Comparison of ENCODE assay signal across 1 cellular context in genomic region chr7:102467581-102468415, GRCh38.
TF ChIP-seq lines count a peak whose summit lies in the region.

No MANE protein-coding gene starts in this region.

TF ChIP-seq in IMR-90, 13 proteins besides CTCF, POLR2A, EP300 and RAD21:
- TF ChIP-seq MAFK (IDR thresholded peaks at IDR 0.05; ENCODE audit: low read depth, low read length) (no peak), RFX5 (IDR thresholded peaks at IDR 0.05; ENCODE audit: low read depth, low read length) (no peak), CHD1 (IDR thresholded peaks at IDR 0.05; ENCODE audit: low read depth, low read length) (no peak), NFE2L2 (IDR thresholded peaks at IDR 0.05; ENCODE audit: low read depth, low read length) (no peak), CEBPB (IDR thresholded peaks at IDR 0.05; ENCODE audit: low read depth, low read length) (no peak), RCOR1 (IDR thresholded peaks at IDR 0.05; ENCODE audit: insufficient replicate concordance, low read length) (no peak), MXI1 (IDR thresholded peaks at IDR 0.05; ENCODE audit: borderline replicate concordance, low read depth, low read length) (no peak), FOS (IDR thresholded peaks at IDR 0.05; ENCODE audit: low read depth, low read length) (no peak), BHLHE40 (IDR thresholded peaks at IDR 0.05; ENCODE audit: low read depth, low read length) (no peak), SMC3 (IDR thresholded peaks at IDR 0.05; ENCODE audit: low read depth, low read length) (no peak), USF2 (IDR thresholded peaks at IDR 0.05; ENCODE audit: low read depth, low read length) (no peak), MAZ (IDR thresholded peaks at IDR 0.05; ENCODE audit: borderline replicate concordance, low read depth, low read length) (no peak), ELK1 (IDR thresholded peaks at IDR 0.05; ENCODE audit: borderline replicate concordance, low read depth, low read length) (no peak)
